Comparison of ENCODE assay signal across 10 cellular contexts in genomic region chr4:88610771-88611170, GRCh38. TPM values are rescaled to one million over a fixed set of nuclear protein-coding genes. Genes with fewer than 3 reads are reported as not detected.
DNase-seq lines count a peak whose midpoint lies in the region; ATAC-seq and TF ChIP-seq lines count a peak whose summit lies in the region.
"Had no signal": no experiment of that assay in that cellular context is flagged by ENCODE, and none has a peak within 500 bp of the region (broad histone marks: within the 10 kb centered on the region; RNA-seq: fewer than 3 reads in every experiment).

No MANE protein-coding gene starts in this region.

- no peaks in the 10 kb centered on the region for H3K27me3 ChIP-seq in psoas muscle (ENCODE audit: insufficient read depth in 3 of 3, low read length in 2 of 3)

- 17 to 21% (median 20%) methylated on average over 5 of the region's 5 CpGs for WGBS in psoas muscle, 3 donors

- DNase-seq in amygdala (lab: John Stamatoyannopoulos, UW): peak in 30 of 56 donors; percentile 2 to 63 (median 20)
- DNase-seq in left cardiac atrium: peak; percentile 54
- DNase-seq in psoas muscle: peak; percentile 65 to 89
- DNase-seq in activated naive CD4-positive, alpha-beta T cell treated with anti-CD3 and anti-CD28 coated beads, Interleukin-2, amount 50 U/mL, for 16 hours: no peak
- DNase-seq in GM19240 (ENCODE audit: insufficient read length, low spot score): no peak

- no peak for TF ChIP-seq CTCF in C4-2B (conservative IDR thresholded peaks at IDR 0.05)
- no peak for TF ChIP-seq CTCF in psoas muscle (IDR thresholded peaks at IDR 0.05)

- peaks cover 54% of the 10 kb centered on the region for H3K4me1 ChIP-seq in psoas muscle

- peaks cover 7 to 31% of the 10 kb centered on the region in 2 donors for H3K36me3 ChIP-seq in psoas muscle (ENCODE audit: insufficient read depth in 1 of 2, low read depth in 1 of 2)

- H3K27ac ChIP-seq in C4-2B (peak overlapping the region; percentile 43), psoas muscle (peak overlapping the region; percentile 74)
- H3K27ac ChIP-seq: parathyroid adenoma had no signal

- H3K9me3 ChIP-seq in psoas muscle: no peaks in the 10 kb centered on the region

- no peak overlapping the region for H3K4me3 ChIP-seq in psoas muscle
- H3K4me3 ChIP-seq: coronary artery had no signal

- ATAC-seq in left cardiac atrium: peak; percentile 87 to 91
- ATAC-seq in psoas muscle: peak; percentile 90 to 95 (median 92)
- no peak for ATAC-seq in GM18907 (IDR thresholded peaks at IDR 0.05; ENCODE audit: unreplicated experiment)
- no peak for ATAC-seq in HG02588 (IDR thresholded peaks at IDR 0.05; ENCODE audit: unreplicated experiment)

- intact Hi-C loops in left cardiac atrium (cut with DNase I): no loop called here
- intact Hi-C loops in psoas muscle (cut with DNase I): no loop called here

RNA-seq across cellular contexts. Expression of gene HERC3, which starts 18.5 kb away (rescaled TPM):
- 10 to 100 TPM; 41.9 to 45.9 TPM for total RNA-seq in left cardiac atrium
- total RNA-seq in psoas muscle: 10 to 100 TPM; 17.7 to 35.8 (median 25.2) TPM
- polyA plus RNA-seq in psoas muscle: 10 to 100 TPM in 1 of 3 donors, 1 to 10 TPM in 2; 9.5 to 20.4 (median 9.6) TPM

Comparison
In these comparisons a context has a peak if more than half of its experiments do, and no peak if none do; other contexts are left out.
1. DNase-seq: peak in amygdala (30 of 56), left cardiac atrium (single experiment) and psoas muscle (2 of 2); none in activated naive CD4-positive, alpha-beta T cell treated with anti-CD3 and anti-CD28 coated beads, Interleukin-2, amount 50 U/mL, for 16 hours (single experiment) and GM19240 (single experiment).
2. ATAC-seq: peak in left cardiac atrium (2 of 2) and psoas muscle (4 of 4); none in GM18907 (single experiment) and HG02588 (single experiment).